ENCODE assay signal across 5 cellular contexts in the genomic region with DNA sequence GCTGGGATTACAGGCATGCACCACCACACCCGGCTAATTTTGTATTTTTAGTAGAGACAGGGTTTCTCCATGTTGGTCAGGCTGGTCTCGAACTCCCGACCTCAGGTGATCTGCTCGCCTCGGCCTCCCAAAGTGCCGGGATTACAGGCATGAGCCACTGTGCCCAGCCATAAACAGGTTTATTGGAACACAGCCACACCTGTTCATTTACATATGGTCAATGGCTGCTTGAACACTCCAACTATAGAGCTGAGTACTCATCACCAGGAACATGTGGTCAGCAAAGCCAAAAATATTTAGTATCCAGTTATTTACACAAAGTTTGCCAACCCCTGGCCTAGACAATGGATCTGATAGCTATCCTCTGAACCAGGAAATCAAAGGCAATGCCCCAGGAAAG. TPM values are rescaled to one million over a fixed set of nuclear protein-coding genes. Genes with fewer than 3 reads are reported as not detected.
DNase-seq lines count a peak whose midpoint lies in the region; ATAC-seq and TF ChIP-seq lines count a peak whose summit lies in the region.
"Not testable (repeated sequence)": the region's sequence is repeated elsewhere in the genome, so short reads cannot be mapped to it uniquely, and the experiment has no call there.

No MANE protein-coding gene starts in this region.

- not testable (repeated sequence) for H3K27ac ChIP-seq in sigmoid colon

- H3K4me1 Mint-ChIP-seq in activated T-cell treated with anti-CD3 and anti-CD28 coated beads, Interleukin-2, amount 50 U/mL, for 24 hours (ENCODE audit: low read depth): not testable (repeated sequence)

- not testable (repeated sequence) for H3K9me3 Mint-ChIP-seq in activated T-cell treated with anti-CD3 and anti-CD28 coated beads, Interleukin-2, amount 50 U/mL, for 24 hours

- H3K36me3 Mint-ChIP-seq in activated T-cell treated with anti-CD3 and anti-CD28 coated beads, Interleukin-2, amount 50 U/mL, for 24 hours (ENCODE audit: low read depth): peaks cover 93% of the 10 kb centered on the region

- TF ChIP-seq EP300 in sigmoid colon (IDR thresholded peaks at IDR 0.05): not testable (repeated sequence)

- not testable (repeated sequence) for H3K27ac Mint-ChIP-seq in activated T-cell treated with anti-CD3 and anti-CD28 coated beads, Interleukin-2, amount 50 U/mL, for 24 hours

- not testable (repeated sequence) for H3K4me1 ChIP-seq in sigmoid colon

- not testable (repeated sequence) for TF ChIP-seq POLR2A in sigmoid colon (IDR thresholded peaks at IDR 0.05)

- peak; percentile 67 for ATAC-seq in left colon

- H3K9me3 ChIP-seq in sigmoid colon: not testable (repeated sequence)

- intact Hi-C loops in left colon (cut with DNase I, micrococcal nuclease): not testable (repeated sequence)
- intact Hi-C loops in sigmoid colon (cut with DNase I): loop anchor here (10.0 kb wide), 1 partner anchor 95 kb away; no protein-coding TSS in a partner anchor

- H3K27me3 ChIP-seq in sigmoid colon: not testable (repeated sequence)

- TF ChIP-seq CTCF in sigmoid colon (IDR thresholded peaks at IDR 0.05): not testable (repeated sequence)

- peaks cover 66 to 100% (median 93%) of the 10 kb centered on the region in 4 donors for H3K36me3 ChIP-seq in sigmoid colon

- H3K4me3 Mint-ChIP-seq in activated T-cell treated with anti-CD3 and anti-CD28 coated beads, Interleukin-2, amount 50 U/mL, for 24 hours: not testable (repeated sequence)

- WGBS in sigmoid colon, 2 donors: 57 to 84% methylated on average over 5 to 6 of the region's 6 CpGs

- not testable (repeated sequence) for H3K27me3 Mint-ChIP-seq in activated T-cell treated with anti-CD3 and anti-CD28 coated beads, Interleukin-2, amount 50 U/mL, for 24 hours

- not testable (repeated sequence) for H3K4me3 ChIP-seq in sigmoid colon

- DNase-seq in NCI-H2196 (lab: John Stamatoyannopoulos, UW; ENCODE audit: unreplicated experiment) (peak; percentile 2), mesenteric fat pad (ENCODE audit: low spot score) (peak; percentile 5), sigmoid colon (peak; percentile 25)
- DNase-seq in activated T-cell treated with anti-CD3 and anti-CD28 coated beads, Interleukin-2, amount 50 U/mL, for 24 hours: peak; percentile 7
- not testable (repeated sequence) for DNase-seq in left colon

RNA-seq across cellular contexts. Expression of a gene that starts 8.2 kb away (rescaled TPM):
- total RNA-seq in left colon (10 to 100 TPM; 15.0 to 19.6 TPM), mesenteric fat pad (25.8 TPM), sigmoid colon (10 to 100 TPM; 13.5 to 24.7 (median 14.1) TPM)
- 10 to 100 TPM in 1 of 3 donors, 1 to 10 TPM in 2; 5.4 to 12.4 (median 5.8) TPM for polyA plus RNA-seq in sigmoid colon

RNA-seq across cellular contexts. Expression of a gene that starts 29.4 kb away (rescaled TPM):
- 10 to 100 TPM; 38.9 to 62.4 TPM for total RNA-seq in left colon
- 100 TPM for total RNA-seq in mesenteric fat pad
- 10 to 100 TPM; 58.1 to 80.0 (median 61.9) TPM for total RNA-seq in sigmoid colon
- polyA plus RNA-seq in sigmoid colon: 10 to 100 TPM; 19.8 to 45.8 (median 21.5) TPM

RNA-seq across cellular contexts. Expression of a gene that starts 39.1 kb away (rescaled TPM):
- 10 to 100 TPM; 27.3 to 28.2 TPM for total RNA-seq in left colon
- total RNA-seq in mesenteric fat pad: 26.5 TPM
- total RNA-seq in sigmoid colon: 10 to 100 TPM; 16.6 to 27.1 (median 24.6) TPM
- 10 to 100 TPM; 21.7 to 34.2 (median 23.4) TPM for polyA plus RNA-seq in sigmoid colon
